24 cellular contexts compared by ENCODE assay signal in genomic region chr3:133538154-133538553, GRCh38. TPM values are rescaled to one million over a fixed set of nuclear protein-coding genes. Genes with fewer than 3 reads are reported as not detected.
DNase-seq lines count a peak whose midpoint lies in the region; ATAC-seq, FAIRE-seq and TF ChIP-seq lines count a peak whose summit lies in the region.
"Had no signal": no experiment of that assay in that cellular context is flagged by ENCODE, and none has a peak within 500 bp of the region (broad histone marks: within the 10 kb centered on the region; RNA-seq: fewer than 3 reads in every experiment).

No MANE protein-coding gene starts in this region.

- H3K23ac ChIP-seq in IMR-90 (ENCODE audit: low read depth, low read length), result peak overlapping the region; percentile 7; the same call in 1 of the 2 replicates
- no peak overlapping the region for H3K23ac ChIP-seq in H1 (ENCODE audit: insufficient read length)

- dilution Hi-C loops in IMR-90 (cut with HindIII; ENCODE audit: low sequenced_read_pairs, unreplicated experiment), result no loop called here

- peaks cover 1% of the 10 kb centered on the region; the same call in 1 of the 2 replicates for H3K23me2 ChIP-seq in H1 (ENCODE audit: low read depth, low read length)

- POLR2A ChIA-PET in HEK293 (lab: Yijun Ruan, JAX), result interaction anchor here (0.6 kb wide), 1 partner anchor 49 kb away, joined by 6 read pairs; no protein-coding TSS in a partner anchor
- POLR2A ChIA-PET in IMR-90 (lab: Charles Lee; ENCODE audit: unreplicated experiment), result no interaction called here
- POLR2A ChIA-PET in H1 (lab: Charles Lee; ENCODE audit: partially characterized antibody), result no interaction called here

- H3K4me3 ChIP-seq in HEK293 (ENCODE audit: low read depth, low read length) (no peak overlapping the region), IMR-90 (ENCODE audit: insufficient read depth, low read depth, low read length) (no peak overlapping the region), H1 (ENCODE audit: extremely low read depth in 1 of 4, insufficient read depth in 2 of 4, low read depth in 3 of 4, low read length in 4 of 4) (no peak overlapping the region)
- H3K4me3 ChIP-seq: BLaER1, GM12878 had no signal

- H2BK120ac ChIP-seq in IMR-90 (ENCODE audit: low read depth, low read length) (peak overlapping the region; percentile 60), H1 (replicated peaks; ENCODE audit: low read depth, low read length) (no peak overlapping the region)

- H3K14ac ChIP-seq in IMR-90 (replicated peaks; ENCODE audit: low read depth, low read length) (peak overlapping the region; percentile 22; the same call in 1 of the 2 replicates), H1 (ENCODE audit: insufficient read length) (no peak overlapping the region)

- CTCF ChIA-PET in HEK293 (lab: Yijun Ruan, JAX) (interaction anchor here (0.6 to 0.7 kb wide), 2 partner anchors 50 to 53 kb away, joined by 3 read pairs; no protein-coding TSS in a partner anchor), IMR-90 (lab: Yijun Ruan, JAX) (interaction anchor here (0.5 kb wide), 1 partner anchor 33 kb away, joined by 4 read pairs; no protein-coding TSS in a partner anchor), H1 (lab: Charles Lee; ENCODE audit: partially characterized antibody) (interaction anchor here (1.3 kb wide), 1 partner anchor 152 kb away, joined by 3 read pairs; no protein-coding TSS in a partner anchor)

- H3K4me2 ChIP-seq in IMR-90 (ENCODE audit: low read depth, low read length) (no peak overlapping the region), H1 (ENCODE audit: insufficient read depth in 1 of 2, low read depth in 2 of 2, low read length in 2 of 2) (no peak overlapping the region)
- H3K4me2 ChIP-seq: BLaER1 had no signal

- H2BK20ac ChIP-seq in IMR-90 (ENCODE audit: low read depth, low read length), result peak overlapping the region; percentile 57
- H2BK20ac ChIP-seq in H1 (ENCODE audit: low read length), result no peak overlapping the region

- no peak overlapping the region for H3K9ac ChIP-seq in IMR-90 (ENCODE audit: low read depth, low read length)
- H3K9ac ChIP-seq in H1 (replicated peaks in 1 of 4; ENCODE audit: extremely low read depth in 1 of 4, low read depth in 3 of 4, low read length in 3 of 4), result no peak overlapping the region
- H3K9ac ChIP-seq: BLaER1 had no signal

- no peak for TF ChIP-seq EP300 in H1 (IDR thresholded peaks at IDR 0.05; ENCODE audit: borderline replicate concordance in 1 of 2, low read depth in 2 of 2, low read length in 2 of 2)

- no peak overlapping the region for H2AK9ac ChIP-seq in IMR-90 (replicated peaks; ENCODE audit: low read depth, low read length, poor library complexity)

- no peaks in the 10 kb centered on the region for H3K79me2 ChIP-seq in H1 (ENCODE audit: control insufficient read depth in 1 of 2, insufficient read depth in 2 of 2, low read length in 2 of 2)

- H3K9me3 ChIP-seq in HEK293 (ENCODE audit: control insufficient read depth, insufficient read depth, low read depth, low read length), result no peaks in the 10 kb centered on the region
- 0 out of 2 replicates have a peak, but pooled peaks cover 2% of the 10 kb centered on the region for H3K9me3 ChIP-seq in IMR-90 (ENCODE audit: control insufficient read depth, insufficient read depth, low read length)
- no peaks in the 10 kb centered on the region for H3K9me3 ChIP-seq in H1 (ENCODE audit: insufficient read depth in 2 of 2, low read depth in 1 of 2, low read length in 1 of 2)
- H3K9me3 ChIP-seq: BE2C, Caco-2 had no signal

- H3K9me1 ChIP-seq in IMR-90 (ENCODE audit: insufficient read depth, low read length), result peaks cover 17% of the 10 kb centered on the region

- H3K4me1 ChIP-seq in HEK293 (ENCODE audit: control insufficient read depth, insufficient read depth, low read length) (no peaks in the 10 kb centered on the region), IMR-90 (ENCODE audit: control insufficient read depth, insufficient read depth, low read length) (peaks cover 21% of the 10 kb centered on the region), H1 (replicated peaks in 1 of 4; ENCODE audit: control insufficient read depth in 3 of 4, insufficient read depth in 4 of 4, low read length in 3 of 4) (no peaks in the 10 kb centered on the region)
- H3K4me1 ChIP-seq: BE2C had no signal

- DNase-seq in IMR-90, result no peak
- no peak for DNase-seq in H1 (ENCODE audit: low read depth in 1 of 2, low spot score in 2 of 2)
- DNase-seq in occipital lobe (lab: John Stamatoyannopoulos, UW), result no peak
- DNase-seq in NCI-H2107 treated with DMSO at 0.1 percent for 48 hours (lab: John Stamatoyannopoulos, UW; ENCODE audit: unreplicated experiment), result no peak
- no peak for DNase-seq in NK-92 treated with Interleukin-12 subunit alpha and Interleukin-12 subunit beta, amount 100 ng/mL, for 24 hours (lab: John Stamatoyannopoulos, UW)
- DNase-seq: 8988T; ACHN; BE2C; C1 segment of cervical spinal cord; Caco-2; Calu3; CD4-positive, CD25-positive, alpha-beta regulatory T cell; CD8-positive, alpha-beta T cell; DMS79; DND-41; EL; GDM1 had no signal

- TF ChIP-seq POLR2A in IMR-90 (IDR thresholded peaks at IDR 0.05; ENCODE audit: low read depth, low read length) (no peak), H1 (IDR thresholded peaks at IDR 0.05; ENCODE audit: control extremely low read depth in 1 of 2, low read depth in 2 of 2, low read length in 2 of 2) (no peak)

- in situ Hi-C loops in IMR-90 (cut with MboI; ENCODE audit: low sequenced_read_pairs), result no loop called here

- H3K56ac ChIP-seq in IMR-90 (ENCODE audit: extremely low read depth, insufficient read depth, low read length), result no peak overlapping the region
- H3K56ac ChIP-seq in H1 (replicated peaks; ENCODE audit: insufficient read length, low read depth, low read length), result no peak overlapping the region

- TF ChIP-seq CTCF in HEK293 (tag by site-specific recombination; IDR thresholded peaks at IDR 0.05) (no peak), IMR-90 (conservative IDR thresholded peaks at IDR 0.05; ENCODE audit: low read depth, low read length) (no peak), H1 (IDR thresholded peaks at IDR 0.05; ENCODE audit: control extremely low read depth in 1 of 3, insufficient read depth in 1 of 3, low read depth in 1 of 3, low read length in 3 of 3) (no peak)

- peak overlapping the region; percentile 63; the same call in 2 of the 3 replicates for H2BK15ac ChIP-seq in IMR-90 (ENCODE audit: low read depth, low read length)
- no peak overlapping the region for H2BK15ac ChIP-seq in H1 (ENCODE audit: low read length)

- H4K5ac ChIP-seq in IMR-90 (ENCODE audit: low read depth, low read length), result peak overlapping the region; percentile 64
- H4K5ac ChIP-seq in H1 (ENCODE audit: insufficient read length, low read depth, low read length), result no peak overlapping the region

- no peak for ATAC-seq in IMR-90 (ENCODE audit: low read depth)
- ATAC-seq: CD8-positive, alpha-beta T cell; GM12878 had no signal

- intact Hi-C loops in IMR-90 (cut with micrococcal nuclease), result no loop called here

- H3K4ac ChIP-seq in IMR-90 (ENCODE audit: low read depth, low read length) (peak overlapping the region; percentile 76), H1 (replicated peaks; ENCODE audit: insufficient read length, low read depth, low read length) (no peak overlapping the region)

- peak overlapping the region; percentile 76 for H4K91ac ChIP-seq in IMR-90 (ENCODE audit: insufficient read depth, low read depth, low read length)
- no peak overlapping the region for H4K91ac ChIP-seq in H1 (replicated peaks; ENCODE audit: insufficient read length, low read length)

- H3K18ac ChIP-seq in IMR-90 (ENCODE audit: low read depth, low read length) (peak overlapping the region; percentile 88), H1 (ENCODE audit: extremely low read depth, low read length) (peak overlapping the region; percentile 51; the same call in 1 of the 2 replicates)

- H2BK5ac ChIP-seq in IMR-90 (ENCODE audit: low read depth, low read length, poor library complexity, severe bottlenecking) (peak overlapping the region; percentile 31), H1 (ENCODE audit: low read depth, low read length) (no peak overlapping the region)

- BruUV-seq in IMR-90 (replicated peaks; lab: Mats Ljungman, UMichigan), result no TSS peak

- H3K27me3 ChIP-seq in IMR-90 (ENCODE audit: control insufficient read depth, insufficient read depth, low read length) (no peaks in the 10 kb centered on the region), H1 (replicated peaks in 1 of 4; ENCODE audit: control insufficient read depth in 3 of 4, extremely low read depth in 1 of 4, insufficient read depth in 3 of 4, low read length in 3 of 4) (no peaks in the 10 kb centered on the region)
- H3K27me3 ChIP-seq: BE2C, BLaER1 had no signal

- no peak overlapping the region for H2BK12ac ChIP-seq in H1 (ENCODE audit: low read depth, low read length)

- no peak overlapping the region for H3K27ac ChIP-seq in HEK293 (ENCODE audit: extremely low read depth, low read depth, low read length)
- H3K27ac ChIP-seq in IMR-90 (ENCODE audit: insufficient read depth, low read length), result no peak overlapping the region
- no peak overlapping the region for H3K27ac ChIP-seq in H1 (ENCODE audit: low read depth, low read length)
- H3K27ac ChIP-seq: BLaER1 had no signal

- H4K8ac ChIP-seq in IMR-90 (ENCODE audit: low read depth in 2 of 2, low read length in 2 of 2) (peak overlapping the region in 1 of 2 experiments; percentile 56; a peak in 1 of 4 replicates), H1 (ENCODE audit: extremely low read depth, insufficient read depth, low read length) (no peak overlapping the region)

- H2AFZ ChIP-seq in IMR-90 (replicated peaks; ENCODE audit: low read length, poor library complexity) (no peak overlapping the region), H1 (ENCODE audit: low read length) (no peak overlapping the region)

- H3K36me3 ChIP-seq in HEK293 (ENCODE audit: control insufficient read depth in 2 of 2, insufficient read depth in 1 of 2, low read length in 2 of 2) (no peaks in the 10 kb centered on the region), IMR-90 (ENCODE audit: control insufficient read depth, insufficient read depth, low read length) (no peaks in the 10 kb centered on the region), H1 (ENCODE audit: control insufficient read depth in 2 of 4, insufficient read depth in 4 of 4, low read length in 3 of 4) (no peaks in the 10 kb centered on the region)
- H3K36me3 ChIP-seq: BE2C, BLaER1 had no signal

- H3K79me1 ChIP-seq in IMR-90 (ENCODE audit: low read depth in 1 of 2, low read length in 2 of 2) (peaks cover 0 to 3% of the 10 kb centered on the region in 2 experiments; a peak in 1 of 4 replicates), H1 (ENCODE audit: low read depth, low read length) (no peaks in the 10 kb centered on the region; the same call in 1 of the 2 replicates)

- H4K20me1 ChIP-seq in IMR-90 (ENCODE audit: insufficient read depth, low read length), result no peaks in the 10 kb centered on the region
- H4K20me1 ChIP-seq in H1 (replicated peaks in 1 of 2; ENCODE audit: control insufficient read depth in 1 of 2, insufficient read depth in 2 of 2, low read length in 2 of 2), result no peaks in the 10 kb centered on the region
- H4K20me1 ChIP-seq: BLaER1 had no signal

- TF ChIP-seq RAD21 in IMR-90 (IDR thresholded peaks at IDR 0.05; ENCODE audit: low read length), result no peak
- no peak for TF ChIP-seq RAD21 in H1 (IDR thresholded peaks at IDR 0.05 in 1 of 2, conservative IDR thresholded peaks at IDR 0.05 in 1 of 2; ENCODE audit: low read depth in 2 of 2, low read length in 2 of 2)

- H2AK5ac ChIP-seq in IMR-90 (ENCODE audit: low read depth, low read length) (peak overlapping the region; percentile 81), H1 (ENCODE audit: low read depth, low read length) (no peak overlapping the region)

- no CpG with 5 or more reads among the region's 2 CpGs for WGBS in IMR-90 (ENCODE audit: extremely low coverage in 2 of 2, insufficient read length in 1 of 2), 2 experiments
- 85% methylated on average over 2 of the region's 2 CpGs; no CpG with 5 or more reads in 1 of the 2 experiments for WGBS in H1 (ENCODE audit: extremely low coverage in 1 of 2, insufficient coverage in 1 of 2, insufficient read length in 1 of 2, insufficient replicate concordance in 2 of 2, low coverage in 1 of 2, low lambda C conversion rate in 2 of 2, missing lambda C conversion rate in 1 of 2), 2 experiments

- no peak for FAIRE-seq in H1 (lab: Jason Lieb, UNC)
- FAIRE-seq: A204.1, D721Med, GM12878, GM12892, GM18507 had no signal

RNA-seq across cellular contexts. Expression of gene CDV3, which starts 35.3 kb away (rescaled TPM):
- total RNA-seq in IMR-90 (2012; rRNA removed), result 120 and 189 TPM in 2 replicates
- 78.1 and 93.6 TPM in 2 replicates for polyA plus RNA-seq in IMR-90 (2012; rRNA removed)
- 11.2 and 14.0 TPM in 2 replicates for polyA plus RNA-seq in IMR-90 (2012; cell fraction: cytosol; rRNA removed)
- polyA plus RNA-seq in IMR-90 (2012; cell fraction: nucleus; rRNA removed; ENCODE audit: low replicate concordance), result 3.2 and 36.9 TPM in 2 replicates
- total RNA-seq in H1 (2021; fragmentation: NEBNext Ultra II Directional; extraction: Animal tissue kit (Norgen Biotek cat#: 25700)), result 149 and 163 TPM in 2 replicates
- 16.8 and 29.4 TPM in 2 replicates for polyA plus RNA-seq in H1 (2011; rRNA removed)
- 40.4 TPM for polyA plus RNA-seq in H1 (2011; cell fraction: cytosol; rRNA removed)
- polyA plus RNA-seq in H1 (2011; cell fraction: nucleus; rRNA removed), result 19.2 TPM
- polyA plus RNA-seq in H1 (2012, experiment 1 of 2), result 77.7 to 131 TPM (median 82.9 TPM) in 4 replicates
- 13.3 TPM for polyA plus RNA-seq in H1 (2012, experiment 2 of 2)
- polyA plus RNA-seq in H1 (2013, experiment 1 of 2), result 85.8 TPM
- 86.9 TPM for polyA plus RNA-seq in H1 (2013, experiment 2 of 2)
- 39.5 and 61.4 TPM in 2 replicates for polyA minus RNA-seq in H1 (2011; rRNA and poly(A)+ RNA removed)
- 53.3 TPM for polyA minus RNA-seq in H1 (2011; cell fraction: cytosol; rRNA and poly(A)+ RNA removed)
- polyA minus RNA-seq in H1 (2011; cell fraction: nucleus; rRNA and poly(A)+ RNA removed), result 51.8 TPM
- 117 TPM for total RNA-seq in occipital lobe
